ENCODE assay signal across 16 cellular contexts in the genomic region with DNA sequence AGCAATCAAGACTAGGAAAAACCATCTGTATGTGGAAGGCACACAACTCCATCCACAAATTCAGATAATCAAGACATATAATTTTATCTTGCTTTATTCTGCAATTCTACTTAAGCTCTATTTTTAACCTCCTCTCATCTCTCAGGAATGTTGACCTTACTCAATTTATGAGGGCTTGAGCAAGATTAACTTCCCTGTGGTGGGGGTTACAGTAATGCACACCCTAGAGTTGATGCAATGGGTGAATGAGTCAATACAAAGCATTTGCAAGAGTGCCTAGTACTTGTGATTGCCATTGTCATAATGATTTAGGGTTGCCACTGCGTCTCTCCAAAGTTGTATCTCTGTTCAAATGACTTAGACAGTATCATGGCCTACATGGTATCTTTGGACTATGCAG.
DNase-seq lines count a peak whose midpoint lies in the region; ATAC-seq and TF ChIP-seq lines count a peak whose summit lies in the region.
"Had no signal": no experiment of that assay in that cellular context is flagged by ENCODE, and none has a peak within 500 bp of the region (broad histone marks: within the 10 kb centered on the region; RNA-seq: fewer than 3 reads in every experiment).

No MANE protein-coding gene starts in this region.

- H3K9me3 ChIP-seq in osteoblast (ENCODE audit: low read depth, low read length), result no peaks in the 10 kb centered on the region

- peaks cover 37% of the 10 kb centered on the region for H3K4me1 ChIP-seq in osteoblast (ENCODE audit: insufficient read depth, low read length)
- H3K4me1 ChIP-seq: neural progenitor cell had no signal

- peak overlapping the region; percentile 43 for H2AFZ ChIP-seq in osteoblast (ENCODE audit: low read length)
- H2AFZ ChIP-seq: neural progenitor cell had no signal

- no peaks in the 10 kb centered on the region for H3K27me3 ChIP-seq in osteoblast (ENCODE audit: insufficient read depth, low read length)
- H3K27me3 ChIP-seq: neural progenitor cell had no signal

- TF ChIP-seq CTCF in choroid plexus epithelial cell (conservative IDR thresholded peaks at IDR 0.05; ENCODE audit: low read depth, low read length), result no peak
- no peak for TF ChIP-seq CTCF in osteoblast (IDR thresholded peaks at IDR 0.05; ENCODE audit: extremely low read depth, low read depth, low read length)
- TF ChIP-seq CTCF in GM13976 (IDR thresholded peaks at IDR 0.05; ENCODE audit: borderline replicate concordance, control extremely low read depth, extremely low read depth, insufficient read depth, missing control alignments), result no peak

- ATAC-seq in GM19455 (IDR thresholded peaks at IDR 0.05; ENCODE audit: unreplicated experiment), result no peak
- ATAC-seq: activated CD8-positive, alpha-beta T cell treated with anti-CD3 and anti-CD28 coated beads for 36 hours; T-helper 17 cell had no signal

- H3K4me3 ChIP-seq in choroid plexus epithelial cell (ENCODE audit: low read depth, low read length), result no peak overlapping the region
- H3K4me3 ChIP-seq in osteoblast (ENCODE audit: insufficient read depth, low read length), result peak overlapping the region; percentile 43
- H3K4me3 ChIP-seq: neural progenitor cell had no signal

- peak overlapping the region; percentile 99 for H3K27ac ChIP-seq in osteoblast (ENCODE audit: low read depth, low read length)
- H3K27ac ChIP-seq: neural progenitor cell had no signal

- peak; percentile 98 for DNase-seq in EH (ENCODE audit: low read depth)
- DNase-seq in NCI-H510A (lab: John Stamatoyannopoulos, UW), result peak; percentile 16
- DNase-seq in choroid plexus epithelial cell (ENCODE audit: low read depth), result peak; percentile 46
- DNase-seq in osteoblast (ENCODE audit: insufficient read length, low spot score, missing footprints), result no peak
- no peak for DNase-seq in NCI-H2196 (lab: John Stamatoyannopoulos, UW; ENCODE audit: unreplicated experiment)
- no peak for DNase-seq in CD1c-positive myeloid dendritic cell (ENCODE audit: extremely low spot score)
- DNase-seq in GM13976 (ENCODE audit: low spot score), result no peak
- DNase-seq: activated CD8-positive, alpha-beta T cell treated with anti-CD3 and anti-CD28 coated beads for 36 hours; activated naive CD4-positive, alpha-beta T cell treated with anti-CD3 and anti-CD28 coated beads, Interleukin-2, amount 10 ng/mL, durations not matched to agents 7 days and 5 days; CD4-positive, CD25-positive, alpha-beta regulatory T cell; cortex of kidney; glutamatergic neuron; NCI-H1694; T-helper 17 cell had no signal

- peak overlapping the region; percentile 75 for H3K4me2 ChIP-seq in osteoblast (ENCODE audit: insufficient read depth, low read length)
- H3K4me2 ChIP-seq: neural progenitor cell had no signal

- in situ Hi-C loops in GM13976 (cut with MboI; ENCODE audit: low sequenced_read_pairs, unreplicated experiment), result no loop called here

- H3K36me3 ChIP-seq in osteoblast (ENCODE audit: insufficient read depth, low read length), result no peaks in the 10 kb centered on the region
- H3K36me3 ChIP-seq: neural progenitor cell had no signal

- no peaks in the 10 kb centered on the region for H4K20me1 ChIP-seq in osteoblast (ENCODE audit: insufficient read depth, low read length)

- H3K79me2 ChIP-seq in osteoblast (ENCODE audit: insufficient read depth, low read length), result no peaks in the 10 kb centered on the region

Comparison
In these comparisons a context has a peak if more than half of its experiments do, and no peak if none do; other contexts are left out.
1. DNase-seq: peak in EH (single experiment), NCI-H510A (single experiment) and choroid plexus epithelial cell (single experiment); none in osteoblast (single experiment), NCI-H2196 (single experiment), CD1c-positive myeloid dendritic cell (single experiment) and GM13976 (single experiment).